Comparison of ENCODE assay signal across 9 cellular contexts in genomic region chr2:229922449-229923386, GRCh38. TPM values are rescaled to one million over a fixed set of nuclear protein-coding genes. Genes with fewer than 3 reads are reported as not detected.
DNase-seq lines count a peak whose midpoint lies in the region; ATAC-seq, FAIRE-seq and TF ChIP-seq lines count a peak whose summit lies in the region.
"Had no signal": no experiment of that assay in that cellular context is flagged by ENCODE, and none has a peak within 500 bp of the region (broad histone marks: within the 10 kb centered on the region; RNA-seq: fewer than 3 reads in every experiment).

TSS of gene FBXO36 (plus strand) at chr2:229922503. CDS start at chr2:229922514, 11 bp downstream.

- dilution Hi-C loops in endothelial cell of umbilical vein (cut with MboI; ENCODE audit: extremely low pct_ligation_motif_present, low sequenced_read_pairs) = no loop called here

- H3K4me2 ChIP-seq in endothelial cell of umbilical vein (ENCODE audit: insufficient read depth, low read length) = peak within 1 kb of the TSS; percentile 99

- no peak for TF ChIP-seq CTCF in BE2C (IDR thresholded peaks at IDR 0.05; ENCODE audit: low read depth, low read length)
- no peak for TF ChIP-seq CTCF in endothelial cell of umbilical vein (IDR thresholded peaks at IDR 0.05; ENCODE audit: extremely low read depth in 1 of 2, insufficient read depth in 1 of 2, low read depth in 1 of 2, low read length in 2 of 2)

- ATAC-seq in GM19043 (IDR thresholded peaks at IDR 0.05; ENCODE audit: low read depth, unreplicated experiment) (peak; percentile 61), HG03342 (IDR thresholded peaks at IDR 0.05; ENCODE audit: unreplicated experiment) (peak; percentile 69)

- H3K27me3 ChIP-seq in BE2C = no peaks in the 10 kb centered on the region
- no peaks in the 10 kb centered on the region for H3K27me3 ChIP-seq in endothelial cell of umbilical vein (ENCODE audit: control insufficient read depth in 2 of 2, insufficient read depth in 2 of 2, low read length in 2 of 2)
- H3K27me3 ChIP-seq in muscle layer of duodenum (ENCODE audit: low read depth, low read length) = no peaks in the 10 kb centered on the region

- no peaks in the 10 kb centered on the region for H3K9me1 ChIP-seq in endothelial cell of umbilical vein (replicated peaks; ENCODE audit: control insufficient read depth, extremely low read depth, insufficient read depth, low read length)

- H3K4me3 ChIP-seq in BE2C (ENCODE audit: low read depth, low read length) = peak within 1 kb of the TSS; percentile 83
- H3K4me3 ChIP-seq in endothelial cell of umbilical vein (replicated peaks in 1 of 3; ENCODE audit: insufficient read depth in 1 of 3, low read depth in 1 of 3, low read length in 3 of 3) = peak within 1 kb of the TSS; percentile 62 to 98 (median 90)
- H3K4me3 ChIP-seq in muscle layer of duodenum (ENCODE audit: low read depth in 1 of 2, low read length in 2 of 2) = peak within 1 kb of the TSS; percentile 89 to 100

- CTCF ChIA-PET in endothelial cell of umbilical vein (lab: Charles Lee) = interaction anchor here (0.6 to 4.2 kb wide), 4 partner anchors 58 to 237 kb away, joined by 3 to 30 read pairs (median 3); no protein-coding TSS in a partner anchor

- intact Hi-C loops in endothelial cell of umbilical vein (cut with micrococcal nuclease) = loop anchor here (1.0 to 5.0 kb wide), 7 partner anchors 58 to 486 kb away; partner anchors contain the start of gene SP140L

- H3K27ac ChIP-seq in endothelial cell of umbilical vein (ENCODE audit: insufficient read depth, low read depth, low read length) (peak within 1 kb of the TSS; percentile 91), muscle layer of duodenum (ENCODE audit: low read length) (peak within 1 kb of the TSS; percentile 95)

- H4K20me1 ChIP-seq in endothelial cell of umbilical vein (replicated peaks; ENCODE audit: control insufficient read depth, extremely low read depth, insufficient read depth, low read length) = peaks cover 7% of the 10 kb centered on the region

- 0 out of 2 replicates have a peak, but pooled peaks cover 3% of the 10 kb centered on the region for H3K4me1 ChIP-seq in BE2C
- H3K4me1 ChIP-seq in endothelial cell of umbilical vein (ENCODE audit: control insufficient read depth, extremely low read depth, insufficient read depth, low read length) = peaks cover 17% of the 10 kb centered on the region
- H3K4me1 ChIP-seq in muscle layer of duodenum (ENCODE audit: control insufficient read depth in 1 of 2, insufficient read depth in 2 of 2, low read length in 2 of 2) = peaks cover 8 to 25% of the 10 kb centered on the region in 2 donors

- peak within 1 kb of the TSS; percentile 91 for H3K9ac ChIP-seq in endothelial cell of umbilical vein (replicated peaks; ENCODE audit: extremely low read depth, insufficient read depth, low read length)

- POLR2A ChIA-PET in endothelial cell of umbilical vein (lab: Charles Lee) = no interaction called here

- H2AFZ ChIP-seq in endothelial cell of umbilical vein (ENCODE audit: low read depth, low read length) = peak within 1 kb of the TSS; percentile 95

- DNase-seq in BE2C (peak; percentile 88), NCI-H526 treated with DMSO at 0.1 percent for 48 hours (lab: John Stamatoyannopoulos, UW) (peak; percentile 89), endothelial cell of umbilical vein (ENCODE audit: low read depth, low spot score) (no peak)
- peak; percentile 86 to 87 for DNase-seq in activated CD4-positive, alpha-beta T cell treated with anti-CD3 and anti-CD28 coated beads, Interleukin-2, amount 50 U/mL, for 4 hours
- peak; percentile 83 for DNase-seq in stimulated activated CD8-positive, alpha-beta memory T cell treated with anti-CD3 and anti-CD28 coated beads, Interleukin-7, amount 100 ng/mL, for 24 hours (ENCODE audit: low read depth)

- H3K9me3 ChIP-seq in BE2C (no peaks in the 10 kb centered on the region), endothelial cell of umbilical vein (replicated peaks; ENCODE audit: control insufficient read depth, insufficient read depth, low read length) (no peaks in the 10 kb centered on the region), muscle layer of duodenum (ENCODE audit: control insufficient read depth in 1 of 2, low read length in 2 of 2) (no peaks in the 10 kb centered on the region)

- no peak for TF ChIP-seq POLR2A in endothelial cell of umbilical vein (IDR thresholded peaks at IDR 0.05; ENCODE audit: low read depth, low read length)

- BruUV-seq in endothelial cell of umbilical vein (replicated peaks; lab: Mats Ljungman, UMichigan) = TSS peak; percentile 54

- H3K36me3 ChIP-seq in BE2C = peaks cover 13% of the 10 kb centered on the region
- peaks cover 0 to 2% of the 10 kb centered on the region in 2 experiments for H3K36me3 ChIP-seq in endothelial cell of umbilical vein (ENCODE audit: control insufficient read depth in 2 of 2, extremely low read depth in 1 of 2, insufficient read depth in 2 of 2, low read length in 2 of 2)
- H3K36me3 ChIP-seq in muscle layer of duodenum (ENCODE audit: control insufficient read depth in 1 of 2, insufficient read depth in 2 of 2, low read length in 2 of 2) = peaks cover 4 to 13% of the 10 kb centered on the region in 2 donors

- no peak for FAIRE-seq in endothelial cell of umbilical vein (lab: Jason Lieb, UNC)
- FAIRE-seq: TTC549 had no signal

- H3K79me2 ChIP-seq in endothelial cell of umbilical vein (ENCODE audit: control insufficient read depth, insufficient read depth, low read length) = peaks cover 40% of the 10 kb centered on the region

TF ChIP-seq in endothelial cell of umbilical vein, 7 proteins besides CTCF, POLR2A, EP300 and RAD21:
- TF ChIP-seq FOS (IDR thresholded peaks at IDR 0.05; ENCODE audit: borderline replicate concordance, insufficient read depth, low read length) (no peak), MYC (IDR thresholded peaks at IDR 0.05; ENCODE audit: low read depth, low read length) (no peak), EZH2 (IDR thresholded peaks at IDR 0.05; ENCODE audit: borderline replicate concordance, low read depth, low read length, severe bottlenecking) (no peak), GATA2 (IDR thresholded peaks at IDR 0.05; ENCODE audit: insufficient read depth, insufficient read length, low read depth, low read length) (no peak), JUN (IDR thresholded peaks at IDR 0.05; ENCODE audit: borderline replicate concordance, insufficient read depth, insufficient read length, low read depth) (no peak), POLR2AphosphoS5 (IDR thresholded peaks at IDR 0.05; ENCODE audit: insufficient read depth, low read depth, low read length) (no peak)
- TF ChIP-seq, protein P1, sequence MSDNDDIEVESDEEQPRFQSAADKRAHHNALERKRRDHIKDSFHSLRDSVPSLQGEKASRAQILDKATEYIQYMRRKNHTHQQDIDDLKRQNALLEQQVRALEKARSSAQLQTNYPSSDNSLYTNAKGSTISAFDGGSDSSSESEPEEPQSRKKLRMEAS (IDR thresholded peaks at IDR 0.05; ENCODE audit: insufficient read depth, insufficient read length) = no peak

RNA-seq across cellular contexts. Expression of gene FBXO36, which starts in this region (rescaled TPM):
- polyA plus RNA-seq in BE2C (2012; ENCODE audit: insufficient read depth, insufficient read length, low read depth) = 1.1 TPM
- total RNA-seq in endothelial cell of umbilical vein = 0.53 and 1.1 TPM in 2 replicates
- polyA plus RNA-seq in endothelial cell of umbilical vein = 0.92 and 1.2 TPM in 2 replicates
- polyA plus RNA-seq in endothelial cell of umbilical vein (2011; cell fraction: cytosol; rRNA removed) = 1.4 and 1.5 TPM in 2 replicates
- 1.2 and 1.6 TPM in 2 replicates for polyA plus RNA-seq in endothelial cell of umbilical vein (2011; cell fraction: nucleus; rRNA removed)
- polyA plus RNA-seq in endothelial cell of umbilical vein (2012) = 0.99 and 2.6 TPM in 2 replicates
- 1.3 and 2.8 TPM in 2 replicates for polyA minus RNA-seq in endothelial cell of umbilical vein
- polyA minus RNA-seq in endothelial cell of umbilical vein (2011; cell fraction: cytosol; rRNA and poly(A)+ RNA removed) = 0.41 TPM
- 0.87 and 1.4 TPM in 2 replicates for polyA minus RNA-seq in endothelial cell of umbilical vein (2011; cell fraction: nucleus; rRNA and poly(A)+ RNA removed)
